Comparison of ENCODE assay signal across 1 cellular context in the genomic region with DNA sequence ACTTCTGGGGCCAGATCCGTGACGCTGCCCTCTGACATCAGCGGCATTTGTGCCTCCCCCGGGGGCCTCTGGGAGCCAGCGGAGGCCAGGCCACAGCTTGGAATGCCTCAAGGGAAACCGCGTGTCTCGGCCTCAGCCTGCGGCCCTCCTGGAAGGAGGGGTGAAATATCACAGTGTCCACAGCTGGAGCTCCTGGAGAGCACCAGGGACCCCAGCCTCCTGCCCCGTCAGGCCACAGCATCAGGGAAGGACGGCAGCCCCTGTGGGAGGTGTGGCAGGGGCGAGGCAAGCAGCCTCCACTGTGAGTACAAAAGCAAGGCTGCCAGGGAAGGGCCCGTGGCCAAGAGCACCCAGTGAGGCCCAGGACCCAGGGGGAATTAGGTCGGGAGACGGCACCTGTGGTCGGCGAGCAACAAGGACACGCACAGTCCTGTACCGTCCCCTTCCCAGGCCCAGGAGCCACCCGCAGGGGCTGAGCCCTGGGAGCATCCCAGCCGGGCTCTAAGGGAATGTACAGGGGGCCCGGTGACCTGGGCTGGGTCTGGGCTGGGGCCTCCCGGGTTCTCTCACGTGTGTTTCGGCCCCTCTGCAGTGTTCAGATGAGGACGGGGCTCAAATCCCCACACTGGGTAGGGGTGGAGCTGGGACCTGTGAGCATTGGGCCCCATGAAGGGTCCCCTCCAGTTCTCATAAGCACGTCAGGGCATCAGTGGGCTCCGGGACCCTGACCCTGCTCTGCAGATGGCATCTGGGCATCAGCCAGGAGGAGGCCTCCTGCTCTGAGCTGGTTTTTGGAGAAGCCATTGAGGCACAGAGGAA.
TF ChIP-seq lines count a peak whose summit lies in the region.

No MANE protein-coding gene starts in this region.

TF ChIP-seq in HepG2, 621 proteins besides CTCF, POLR2A, EP300 and RAD21:
- TF ChIP-seq MAFK (conservative IDR thresholded peaks at IDR 0.05 in 1 of 2, IDR thresholded peaks at IDR 0.05 in 1 of 2; ENCODE audit: low read length in 2 of 2) (no peak), ZSCAN12 (CRISPR knock-in tag; IDR thresholded peaks at IDR 0.05) (no peak), EEA1 (CRISPR knock-in tag; IDR thresholded peaks at IDR 0.05; ENCODE audit: borderline replicate concordance) (no peak), ZNF619 (CRISPR knock-in tag; IDR thresholded peaks at IDR 0.05) (no peak), JUNB (CRISPR knock-in tag; IDR thresholded peaks at IDR 0.05; ENCODE audit: borderline replicate concordance) (no peak), ZNF713 (CRISPR knock-in tag; IDR thresholded peaks at IDR 0.05) (no peak), GABPB1 (CRISPR knock-in tag; IDR thresholded peaks at IDR 0.05) (no peak), ZNF629 (CRISPR knock-in tag; conservative IDR thresholded peaks at IDR 0.05) (no peak), GATA4 (IDR thresholded peaks at IDR 0.05; ENCODE audit: borderline replicate concordance, low read depth) (no peak), ZFP37 (CRISPR knock-in tag; IDR thresholded peaks at IDR 0.05; ENCODE audit: borderline replicate concordance) (no peak), SOX13 (IDR thresholded peaks at IDR 0.05) (no peak), SOX13 (CRISPR knock-in tag; conservative IDR thresholded peaks at IDR 0.05 in 1 of 2, IDR thresholded peaks at IDR 0.05 in 1 of 2) (no peak)
- TF ChIP-seq, protein P1, sequence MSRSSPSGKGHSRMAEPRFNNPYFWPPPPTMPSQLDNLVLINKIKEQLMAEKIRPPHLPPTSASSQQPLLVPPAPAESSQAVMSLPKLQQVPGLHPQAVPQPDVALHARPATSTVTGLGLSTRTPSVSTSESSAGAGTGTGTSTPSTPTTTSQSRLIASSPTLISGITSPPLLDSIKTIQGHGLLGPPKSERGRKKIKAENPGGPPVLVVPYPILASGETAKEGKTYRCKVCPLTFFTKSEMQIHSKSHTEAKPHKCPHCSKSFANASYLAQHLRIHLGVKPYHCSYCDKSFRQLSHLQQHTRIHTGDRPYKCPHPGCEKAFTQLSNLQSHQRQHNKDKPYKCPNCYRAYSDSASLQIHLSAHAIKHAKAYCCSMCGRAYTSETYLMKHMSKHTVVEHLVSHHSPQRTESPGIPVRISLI (CRISPR knock-in tag; IDR thresholded peaks at IDR 0.05; ENCODE audit: borderline replicate concordance) = no peak
- TF ChIP-seq, protein P2, sequence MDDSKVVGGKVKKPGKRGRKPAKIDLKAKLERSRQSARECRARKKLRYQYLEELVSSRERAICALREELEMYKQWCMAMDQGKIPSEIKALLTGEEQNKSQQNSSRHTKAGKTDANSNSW (CRISPR knock-in tag; IDR thresholded peaks at IDR 0.05; ENCODE audit: borderline replicate concordance) = no peak
- TF ChIP-seq, protein P3, sequence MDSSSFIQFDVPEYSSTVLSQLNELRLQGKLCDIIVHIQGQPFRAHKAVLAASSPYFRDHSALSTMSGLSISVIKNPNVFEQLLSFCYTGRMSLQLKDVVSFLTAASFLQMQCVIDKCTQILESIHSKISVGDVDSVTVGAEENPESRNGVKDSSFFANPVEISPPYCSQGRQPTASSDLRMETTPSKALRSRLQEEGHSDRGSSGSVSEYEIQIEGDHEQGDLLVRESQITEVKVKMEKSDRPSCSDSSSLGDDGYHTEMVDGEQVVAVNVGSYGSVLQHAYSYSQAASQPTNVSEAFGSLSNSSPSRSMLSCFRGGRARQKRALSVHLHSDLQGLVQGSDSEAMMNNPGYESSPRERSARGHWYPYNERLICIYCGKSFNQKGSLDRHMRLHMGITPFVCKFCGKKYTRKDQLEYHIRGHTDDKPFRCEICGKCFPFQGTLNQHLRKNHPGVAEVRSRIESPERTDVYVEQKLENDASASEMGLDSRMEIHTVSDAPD (CRISPR knock-in tag; IDR thresholded peaks at IDR 0.05) = no peak
- TF ChIP-seq, protein P4, sequence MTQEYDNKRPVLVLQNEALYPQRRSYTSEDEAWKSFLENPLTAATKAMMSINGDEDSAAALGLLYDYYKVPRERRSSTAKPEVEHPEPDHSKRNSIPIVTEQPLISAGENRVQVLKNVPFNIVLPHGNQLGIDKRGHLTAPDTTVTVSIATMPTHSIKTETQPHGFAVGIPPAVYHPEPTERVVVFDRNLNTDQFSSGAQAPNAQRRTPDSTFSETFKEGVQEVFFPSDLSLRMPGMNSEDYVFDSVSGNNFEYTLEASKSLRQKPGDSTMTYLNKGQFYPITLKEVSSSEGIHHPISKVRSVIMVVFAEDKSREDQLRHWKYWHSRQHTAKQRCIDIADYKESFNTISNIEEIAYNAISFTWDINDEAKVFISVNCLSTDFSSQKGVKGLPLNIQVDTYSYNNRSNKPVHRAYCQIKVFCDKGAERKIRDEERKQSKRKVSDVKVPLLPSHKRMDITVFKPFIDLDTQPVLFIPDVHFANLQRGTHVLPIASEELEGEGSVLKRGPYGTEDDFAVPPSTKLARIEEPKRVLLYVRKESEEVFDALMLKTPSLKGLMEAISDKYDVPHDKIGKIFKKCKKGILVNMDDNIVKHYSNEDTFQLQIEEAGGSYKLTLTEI (CRISPR knock-in tag; conservative IDR thresholded peaks at IDR 0.05) = no peak
- TF ChIP-seq, protein P5, sequence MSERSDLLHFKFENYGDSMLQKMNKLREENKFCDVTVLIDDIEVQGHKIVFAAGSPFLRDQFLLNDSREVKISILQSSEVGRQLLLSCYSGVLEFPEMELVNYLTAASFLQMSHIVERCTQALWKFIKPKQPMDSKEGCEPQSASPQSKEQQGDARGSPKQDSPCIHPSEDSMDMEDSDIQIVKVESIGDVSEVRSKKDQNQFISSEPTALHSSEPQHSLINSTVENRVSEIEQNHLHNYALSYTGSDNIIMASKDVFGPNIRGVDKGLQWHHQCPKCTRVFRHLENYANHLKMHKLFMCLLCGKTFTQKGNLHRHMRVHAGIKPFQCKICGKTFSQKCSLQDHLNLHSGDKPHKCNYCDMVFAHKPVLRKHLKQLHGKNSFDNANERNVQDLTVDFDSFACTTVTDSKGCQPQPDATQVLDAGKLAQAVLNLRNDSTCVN (CRISPR knock-in tag; IDR thresholded peaks at IDR 0.05; ENCODE audit: borderline replicate concordance) = no peak
- TF ChIP-seq, protein P6, sequence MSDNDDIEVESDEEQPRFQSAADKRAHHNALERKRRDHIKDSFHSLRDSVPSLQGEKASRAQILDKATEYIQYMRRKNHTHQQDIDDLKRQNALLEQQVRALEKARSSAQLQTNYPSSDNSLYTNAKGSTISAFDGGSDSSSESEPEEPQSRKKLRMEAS (IDR thresholded peaks at IDR 0.05) = no peak
